ENCODE assay signal across 8 cellular contexts in the genomic region with DNA sequence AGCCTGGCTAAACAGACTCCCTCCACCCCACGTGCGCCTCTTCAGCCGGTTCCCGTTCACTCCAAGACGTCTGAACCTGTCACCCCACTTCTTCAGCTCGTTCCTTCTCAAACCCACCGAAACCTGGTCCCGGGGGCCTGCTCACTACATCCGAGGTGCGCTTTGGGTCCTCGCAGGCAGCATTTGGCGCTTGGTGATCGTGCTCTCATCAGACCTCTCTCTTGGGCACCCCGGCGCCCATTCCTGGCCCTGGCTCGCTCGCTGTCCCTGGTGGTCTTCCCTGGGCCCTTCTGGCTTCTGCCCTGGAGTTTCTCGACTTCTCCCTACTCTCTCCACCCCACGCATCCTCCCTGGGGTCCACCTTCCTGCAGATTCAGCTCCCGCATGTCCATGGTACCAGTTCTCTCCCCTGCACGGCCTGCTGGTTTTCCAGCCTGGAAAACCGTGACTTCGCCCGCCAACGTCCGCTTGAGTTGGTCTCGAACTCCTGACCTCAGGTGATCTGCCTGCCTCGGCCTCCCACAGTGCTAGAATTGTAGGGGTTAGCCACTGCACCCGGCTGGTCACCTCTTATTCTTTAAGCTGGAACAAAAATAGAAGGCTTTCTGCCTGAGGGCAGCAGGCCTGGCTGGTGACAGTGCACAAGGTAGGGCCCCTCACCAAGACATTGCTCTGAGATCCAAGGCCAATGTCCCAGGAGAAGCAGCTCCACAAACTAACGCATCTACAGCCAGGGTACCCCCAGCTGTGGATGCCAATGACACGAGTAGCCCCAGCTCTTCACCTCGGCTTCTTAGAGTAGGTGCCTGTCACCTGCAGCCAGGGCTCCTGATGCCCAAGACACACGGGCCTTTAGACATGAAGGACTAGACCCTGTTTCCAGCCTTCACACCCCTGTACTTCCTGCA. TPM values are rescaled to one million over a fixed set of nuclear protein-coding genes. Genes with fewer than 3 reads are reported as not detected.
DNase-seq lines count a peak whose midpoint lies in the region; ATAC-seq, FAIRE-seq and TF ChIP-seq lines count a peak whose summit lies in the region.

No MANE protein-coding gene starts in this region.

- H2AFZ ChIP-seq in HepG2 (ENCODE audit: low read length): no peak overlapping the region

- peak overlapping the region; percentile 96 for H3K4me2 ChIP-seq in HepG2 (ENCODE audit: low read depth, low read length)

- H3K4me1 ChIP-seq in HepG2 (ENCODE audit: insufficient read depth, low read length) (peaks cover 43% of the 10 kb centered on the region), transverse colon (peaks cover 14 to 31% (median 21%) of the 10 kb centered on the region in 4 donors)

- POLR2A ChIA-PET in HepG2 (lab: Yijun Ruan, JAX): no interaction called here

- intact Hi-C loops in HepG2 (cut with micrococcal nuclease; ENCODE audit: unreplicated experiment) (no loop called here), transverse colon (cut with DNase I; ENCODE audit: low total_unique reads) (no loop called here)

- peaks cover 52% of the 10 kb centered on the region for H3K4me1 Mint-ChIP-seq in activated T-cell treated with anti-CD3 and anti-CD28 coated beads, Interleukin-2, amount 50 U/mL, for 72 hours (ENCODE audit: low read depth)

- no peaks in the 10 kb centered on the region for H4K20me1 ChIP-seq in HepG2 (ENCODE audit: insufficient read depth, low read length)

- TF ChIP-seq POLR2A in HepG2 (IDR thresholded peaks at IDR 0.05; ENCODE audit: insufficient read depth in 1 of 2, low read depth in 2 of 2, low read length in 2 of 2): no peak
- TF ChIP-seq POLR2A in transverse colon (IDR thresholded peaks at IDR 0.05): no peak

- H3K27me3 ChIP-seq in HepG2 (ENCODE audit: control insufficient read depth in 1 of 2, insufficient read depth in 2 of 2, low read length in 2 of 2): no peaks in the 10 kb centered on the region; a peak in 1 of 5 replicates
- H3K27me3 ChIP-seq in transverse colon: no peaks in the 10 kb centered on the region

- DNase-seq in activated T-cell treated with anti-CD3 and anti-CD28 coated beads, Interleukin-2, amount 50 U/mL, for 72 hours: no peak
- DNase-seq in activated T-cell treated with anti-CD3 and anti-CD28 coated beads for 4 hours (no peak), HepG2 (ENCODE audit: low spot score) (no peak), transverse colon (no peak), HuH-7.5 (ENCODE audit: low spot score) (no peak)

- peak overlapping the region; percentile 73 for H3K9ac ChIP-seq in HepG2 (ENCODE audit: insufficient read depth, low read depth, low read length)

- H3K27ac Mint-ChIP-seq in activated T-cell treated with anti-CD3 and anti-CD28 coated beads, Interleukin-2, amount 50 U/mL, for 72 hours: peak overlapping the region; percentile 67

- peaks cover 2% of the 10 kb centered on the region for H3K79me2 ChIP-seq in HepG2 (ENCODE audit: insufficient read depth, low read length)

- no peaks in the 10 kb centered on the region for H3K27me3 Mint-ChIP-seq in activated T-cell treated with anti-CD3 and anti-CD28 coated beads, Interleukin-2, amount 50 U/mL, for 72 hours (ENCODE audit: low read depth)

- WGBS in HepG2 (ENCODE audit: low lambda C conversion rate): 50% methylated on average over 33 of the region's 33 CpGs
- 67 to 90% methylated on average over 4 to 32 of the region's 33 CpGs for WGBS in transverse colon (ENCODE audit: low coverage in 1 of 2), 2 donors

- no peaks in the 10 kb centered on the region for H3K9me3 ChIP-seq in HepG2 (ENCODE audit: low read length)
- H3K9me3 ChIP-seq in transverse colon: no peaks in the 10 kb centered on the region

- CTCF ChIA-PET in HepG2 (lab: Yijun Ruan, JAX; ENCODE audit: low intra/inter-chr PET ratio, low total read pairs): interaction anchor here (1.4 kb wide), 1 partner anchor 228 kb away, joined by 5 read pairs; no protein-coding TSS in a partner anchor

- FAIRE-seq in HepG2 (lab: Jason Lieb, UNC): no peak

- no peaks in the 10 kb centered on the region for H3K36me3 Mint-ChIP-seq in activated T-cell treated with anti-CD3 and anti-CD28 coated beads, Interleukin-2, amount 50 U/mL, for 72 hours (ENCODE audit: insufficient read depth in 2 of 2)

- H3K36me3 ChIP-seq in HepG2 (replicated peaks in 1 of 2; ENCODE audit: control insufficient read depth in 1 of 2, insufficient read depth in 2 of 2, low read length in 2 of 2): no peaks in the 10 kb centered on the region
- no peaks in the 10 kb centered on the region for H3K36me3 ChIP-seq in transverse colon

- TF ChIP-seq EP300 in HepG2 (IDR thresholded peaks at IDR 0.05; ENCODE audit: low read depth in 2 of 2, low read length in 2 of 2) (no peak), HepG2 (CRISPR knock-in tag; IDR thresholded peaks at IDR 0.05; ENCODE audit: borderline replicate concordance) (no peak), transverse colon (IDR thresholded peaks at IDR 0.05; ENCODE audit: low read depth) (no peak)

- peak overlapping the region; percentile 93 to 97 for H3K4me3 Mint-ChIP-seq in activated T-cell treated with anti-CD3 and anti-CD28 coated beads, Interleukin-2, amount 50 U/mL, for 72 hours

- TF ChIP-seq RAD21 in HepG2 (CRISPR knock-in tag; IDR thresholded peaks at IDR 0.05): no peak

- H3K9me3 Mint-ChIP-seq in activated T-cell treated with anti-CD3 and anti-CD28 coated beads, Interleukin-2, amount 50 U/mL, for 72 hours: no peaks in the 10 kb centered on the region

- H3K4me3 ChIP-seq in HepG2 (replicated peaks in 1 of 3; ENCODE audit: insufficient read depth in 1 of 3, low read depth in 2 of 3, low read length in 3 of 3) (peak overlapping the region; percentile 71 to 94 (median 77)), transverse colon (peak overlapping the region in 3 of 4 donors; percentile 56 to 77 (median 58))

- H3K27ac ChIP-seq in angular gyrus (ENCODE audit: low read depth, low read length) (peak overlapping the region; percentile 71), HepG2 (ENCODE audit: extremely low read length, insufficient read depth, low read length) (peak overlapping the region; percentile 20), transverse colon (peak overlapping the region; percentile 84 to 88 (median 86))

- no peak for TF ChIP-seq CTCF in HepG2 (CRISPR knock-in tag; IDR thresholded peaks at IDR 0.05)
- no peak for TF ChIP-seq CTCF in transverse colon (IDR thresholded peaks at IDR 0.05)

- in situ Hi-C loops in HepG2 (cut with HindIII; ENCODE audit: extremely low pct_ligation_motif_present, low pct_unique_long_range_greater_than_20kb) (no loop called here), transverse colon (cut with MboI; ENCODE audit: low pct_ligation_motif_present in 1 of 4, low pct_unique_long_range_greater_than_20kb in 1 of 4, low sequenced_read_pairs in 3 of 4) (loop anchor here in 2 of 4 donors (25.0 kb wide), 2 partner anchors 207 to 232 kb away; no protein-coding TSS in a partner anchor)

- ATAC-seq in activated T-cell treated with anti-CD3 and anti-CD28 coated beads, Interleukin-2, amount 50 U/mL, for 72 hours (replicated peaks in 1 of 2): no peak
- ATAC-seq in HepG2 (no peak), HG03457 (IDR thresholded peaks at IDR 0.05; ENCODE audit: unreplicated experiment) (no peak), HG02852 (IDR thresholded peaks at IDR 0.05; ENCODE audit: unreplicated experiment) (no peak)

- BruUV-seq in HepG2 (replicated peaks; lab: Mats Ljungman, UMichigan): TSS peak; percentile 84

TF ChIP-seq in HepG2, 621 proteins besides CTCF, POLR2A, EP300 and RAD21 (continues in another document):
- TF ChIP-seq HNRNPK (IDR thresholded peaks at IDR 0.05; ENCODE audit: low read depth, low read length, poor library complexity, severe bottlenecking) (no peak), ZNF781 (CRISPR knock-in tag; IDR thresholded peaks at IDR 0.05; ENCODE audit: borderline replicate concordance, not compliant biosample characterization) (no peak), BATF2 (CRISPR knock-in tag; IDR thresholded peaks at IDR 0.05) (no peak), ZSCAN21 (CRISPR knock-in tag; IDR thresholded peaks at IDR 0.05; ENCODE audit: borderline replicate concordance) (peak; percentile 39; the same call in 1 of the 2 replicates), ZNF230 (CRISPR knock-in tag; IDR thresholded peaks at IDR 0.05) (peak; percentile 65; the same call in 1 of the 2 replicates), AKAP8 (CRISPR knock-in tag; IDR thresholded peaks at IDR 0.05) (no peak), MIXL1 (CRISPR knock-in tag; IDR thresholded peaks at IDR 0.05) (no peak), RFX1 (IDR thresholded peaks at IDR 0.05) (no peak), ZNF10 (CRISPR knock-in tag; IDR thresholded peaks at IDR 0.05; ENCODE audit: borderline replicate concordance, low read depth) (no peak)

RNA-seq across cellular contexts. Expression of gene MEAK7, which starts 1.0 kb away (rescaled TPM):
- 10 to 100 TPM; 15.6 to 27.9 TPM for total RNA-seq in activated T-cell treated with anti-CD3 and anti-CD28 coated beads, Interleukin-2, amount 50 U/mL, for 72 hours
- total RNA-seq in HepG2 (2016; rRNA removed; fragmentation: Illumina TruSeq; extraction: Trizol) (14.7 and 17.4 TPM in 2 replicates), transverse colon (10 to 100 TPM; 20.3 to 29.1 (median 21.8) TPM)
- total RNA-seq in HepG2 (2016; cell fraction: cytosol; rRNA removed; fragmentation: Illumina TruSeq; extraction: Trizol; ENCODE audit: low read depth): 1.0 and 1.5 TPM in 2 replicates
- total RNA-seq in HepG2 (2016; cell fraction: insoluble cytoplasmic fraction; rRNA removed; fragmentation: Illumina TruSeq; extraction: Trizol): 14.3 and 19.5 TPM in 2 replicates
- 3.8 and 4.1 TPM in 2 replicates for total RNA-seq in HepG2 (2016; cell fraction: membrane; rRNA removed; fragmentation: Illumina TruSeq; extraction: Trizol)
- 13.9 and 16.3 TPM in 2 replicates for total RNA-seq in HepG2 (2016; cell fraction: nucleus; rRNA removed; fragmentation: Illumina TruSeq; extraction: Trizol)
- 11.8 and 12.0 TPM in 2 replicates for polyA plus RNA-seq in HepG2 (2011; rRNA removed)
- polyA plus RNA-seq in HepG2 (2011; cell fraction: cytosol; rRNA removed): 10.9 and 11.8 TPM in 2 replicates
- polyA plus RNA-seq in HepG2 (2011; cell fraction: nucleus; rRNA removed): 13.6 and 14.0 TPM in 2 replicates
- 6.9 and 8.1 TPM in 2 replicates for polyA plus RNA-seq in HepG2 (2012)
- polyA plus RNA-seq in HepG2 (2016; cell fraction: cytosol; fragmentation: Illumina TruSeq; extraction: Trizol; ENCODE audit: low read depth): 0.46 and 0.59 TPM in 2 replicates
- polyA plus RNA-seq in HepG2 (2016; cell fraction: insoluble cytoplasmic fraction; fragmentation: Illumina TruSeq; extraction: Trizol; ENCODE audit: low read depth): 10.6 and 11.4 TPM in 2 replicates
- polyA plus RNA-seq in HepG2 (2016; cell fraction: membrane; fragmentation: Illumina TruSeq; extraction: Trizol; ENCODE audit: low read depth): 1.5 and 1.9 TPM in 2 replicates
- polyA plus RNA-seq in HepG2 (2016; cell fraction: nucleus; fragmentation: Illumina TruSeq; extraction: Trizol; ENCODE audit: insufficient read depth, low read depth): 9.0 and 10.6 TPM in 2 replicates
- polyA minus RNA-seq in HepG2 (2011; rRNA and poly(A)+ RNA removed; ENCODE audit: low replicate concordance): 20.4 and 30.6 TPM in 2 replicates
- 7.9 and 10.9 TPM in 2 replicates for polyA minus RNA-seq in HepG2 (2011; cell fraction: cytosol; rRNA and poly(A)+ RNA removed)
- 17.6 and 19.1 TPM in 2 replicates for polyA minus RNA-seq in HepG2 (2011; cell fraction: nucleus; rRNA and poly(A)+ RNA removed)

Comparison
In these comparisons a context has a peak if more than half of its experiments do, and no peak if none do; other contexts are left out.
1. H3K27ac ChIP-seq: peak in every context shown above with its lines; median percentile 86 in transverse colon; 71 in angular gyrus; 20 in HepG2.